In the genomic region with DNA sequence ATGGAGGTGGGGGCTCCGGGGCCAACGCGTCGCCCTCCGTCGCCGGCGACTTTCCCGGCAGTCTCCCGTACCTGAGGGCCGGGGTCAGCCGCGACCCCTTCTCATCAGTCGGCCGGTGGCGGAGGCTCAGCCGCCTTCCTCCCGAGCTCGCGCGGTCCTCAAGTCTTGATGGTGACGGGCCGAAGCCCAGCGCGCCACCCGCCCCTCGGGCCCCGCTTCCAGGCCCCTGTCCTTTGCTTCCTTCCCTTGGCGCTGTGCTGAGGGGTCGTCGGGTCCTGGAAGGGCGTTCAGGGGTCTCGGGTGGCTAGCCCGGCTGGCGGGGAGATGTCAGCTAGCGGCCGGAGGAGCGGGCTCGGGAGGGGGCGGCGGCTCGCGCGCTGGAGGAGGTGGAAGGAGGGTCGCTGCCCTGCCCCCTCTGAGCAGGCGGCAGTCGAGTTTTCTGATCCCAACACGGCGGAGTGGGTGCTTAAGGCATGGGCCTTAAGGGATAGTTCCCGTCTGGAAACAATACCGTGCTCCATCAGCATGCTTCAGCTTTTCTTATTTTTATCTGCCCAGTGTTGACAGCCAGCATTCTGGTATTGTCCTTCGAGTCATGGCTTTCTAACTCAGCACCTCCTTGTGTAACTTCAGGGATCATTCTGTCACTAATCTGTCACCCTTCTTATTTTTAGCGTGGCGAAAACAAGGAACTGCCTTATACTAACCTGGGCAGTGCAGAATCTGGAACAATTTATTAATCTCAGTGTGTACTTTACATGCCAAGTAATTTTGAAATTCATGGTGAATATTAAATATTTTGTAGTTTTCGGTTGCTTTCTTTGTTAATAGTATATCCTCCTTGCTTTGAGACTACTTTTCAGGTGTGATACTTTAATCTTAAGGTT, we compare ENCODE assay signal across 8 cellular contexts. TPM values are rescaled to one million over a fixed set of nuclear protein-coding genes. Genes with fewer than 3 reads are reported as not detected.
DNase-seq lines count a peak whose midpoint lies in the region; ATAC-seq and TF ChIP-seq lines count a peak whose summit lies in the region.

No MANE protein-coding gene starts in this region.

- H3K36me3 ChIP-seq in DND-41 (ENCODE audit: insufficient read depth, low read length) (peaks cover 10% of the 10 kb centered on the region), mucosa of rectum (ENCODE audit: control insufficient read depth in 2 of 2, insufficient read depth in 2 of 2, low read length in 2 of 2) (peaks cover 0 to under 1% of the 10 kb centered on the region in 2 donors), thoracic aorta (no peaks in the 10 kb centered on the region)

- H3K9me3 ChIP-seq in DND-41 (ENCODE audit: insufficient read depth, low read length, severe bottlenecking) = no peaks in the 10 kb centered on the region
- H3K9me3 ChIP-seq in mucosa of rectum (ENCODE audit: control insufficient read depth in 2 of 2, low read length in 2 of 2) = no peaks in the 10 kb centered on the region
- H3K9me3 ChIP-seq in thoracic aorta = no peaks in the 10 kb centered on the region

- CTCF ChIA-PET in HEK293T (lab: Yijun Ruan, JAX) = no interaction called here

- H3K9ac ChIP-seq in DND-41 (ENCODE audit: low read depth, low read length) (peak overlapping the region; percentile 76), mucosa of rectum (ENCODE audit: low read depth in 1 of 2, low read length in 2 of 2) (peak overlapping the region; percentile 84 to 88)

- H3K4me3 ChIP-seq in DND-41 (ENCODE audit: low read depth in 1 of 2, low read length in 2 of 2) (peak overlapping the region; percentile 73 to 87), epithelial cell of esophagus (ENCODE audit: low read length) (peak overlapping the region; percentile 80), mucosa of rectum (ENCODE audit: low read length in 2 of 2) (peak overlapping the region; percentile 91 to 95), thoracic aorta (peak overlapping the region; percentile 93)

- H3K79me2 ChIP-seq in DND-41 (ENCODE audit: insufficient read depth, low read length) = peaks cover 94% of the 10 kb centered on the region

- no peak for TF ChIP-seq CTCF in DND-41 (IDR thresholded peaks at IDR 0.05; ENCODE audit: borderline replicate concordance, extremely low read depth, low read length, poor library complexity, severe bottlenecking)
- TF ChIP-seq CTCF in epithelial cell of esophagus (IDR thresholded peaks at IDR 0.05; ENCODE audit: insufficient read depth, low read depth, low read length, missing control alignments) = no peak
- no peak for TF ChIP-seq CTCF in thoracic aorta (IDR thresholded peaks at IDR 0.05)

- DNase-seq in DND-41 (peak; percentile 56), HEK293T (ENCODE audit: extremely low spot score) (peak; percentile 40), NCI-H460 (ENCODE audit: extremely low read depth, low read depth) (peak; percentile 12), epithelial cell of esophagus (ENCODE audit: low read depth) (peak; percentile 37), thoracic aorta (ENCODE audit: low spot score) (no peak)
- peak in 2 of 3 experiments; percentile 13 to 22 for DNase-seq in activated CD8-positive, alpha-beta memory T cell treated with anti-CD3 and anti-CD28 coated beads for 48 hours (ENCODE audit: low read depth in 2 of 3, low spot score in 2 of 3)

- peaks cover 29% of the 10 kb centered on the region; the same call in 1 of the 2 replicates for H4K20me1 ChIP-seq in DND-41 (ENCODE audit: insufficient read depth, low read length)

- peaks cover 73% of the 10 kb centered on the region for H3K4me1 ChIP-seq in DND-41 (ENCODE audit: insufficient read depth, low read length)
- peaks cover 23 to 30% of the 10 kb centered on the region in 2 donors for H3K4me1 ChIP-seq in mucosa of rectum (ENCODE audit: control insufficient read depth in 2 of 2, insufficient read depth in 2 of 2, low read length in 2 of 2)
- H3K4me1 ChIP-seq in thoracic aorta (ENCODE audit: control insufficient read depth in 1 of 2, low read depth in 2 of 2) = peaks cover 13 to 39% of the 10 kb centered on the region in 2 donors

- ATAC-seq in DND-41 (ENCODE audit: insufficient read depth, low read depth) (peak; percentile 5; the same call in 1 of the 3 replicates), thoracic aorta (ENCODE audit: insufficient number of reproducible peaks, low FRiP score, low read depth) (no peak), GM18868 (IDR thresholded peaks at IDR 0.05; ENCODE audit: unreplicated experiment) (no peak)

- H3K27me3 ChIP-seq in DND-41 (ENCODE audit: insufficient read depth, low read length, poor library complexity) (no peaks in the 10 kb centered on the region), mucosa of rectum (ENCODE audit: control insufficient read depth in 2 of 2, insufficient read depth in 2 of 2, low read length in 2 of 2) (no peaks in the 10 kb centered on the region), thoracic aorta (replicated peaks; ENCODE audit: insufficient read depth) (no peaks in the 10 kb centered on the region)

- POLR2A ChIA-PET in HEK293T (lab: Yijun Ruan, JAX) = interaction anchor here (0.9 to 1.7 kb wide), 5 partner anchors 11 to 124 kb away, joined by 3 to 8 read pairs (median 5); partner anchors contain the start of gene RSBN1L

- H3K27ac ChIP-seq in DND-41 (ENCODE audit: low read length) (peak overlapping the region; percentile 93), mucosa of rectum (ENCODE audit: low read depth in 2 of 2, low read length in 2 of 2) (peak overlapping the region; percentile 84 to 94), thoracic aorta (peak overlapping the region; percentile 80 to 86)

- peak overlapping the region; percentile 72 for H3K4me2 ChIP-seq in DND-41 (ENCODE audit: insufficient read depth, low read length)

- peak overlapping the region; percentile 93 for H2AFZ ChIP-seq in DND-41 (ENCODE audit: low read depth, low read length)

TF ChIP-seq in HEK293T, 16 proteins besides CTCF, POLR2A, EP300 and RAD21:
- TF ChIP-seq L3MBTL2 (conservative IDR thresholded peaks at IDR 0.05) = peak; percentile 25
- no peak for TF ChIP-seq BHLHE40 (IDR thresholded peaks at IDR 0.05; ENCODE audit: borderline replicate concordance)
TF ChIP-seq in HEK293T: peak in this region for 1.

RNA-seq across cellular contexts. Expression of gene PHTF2, which starts 0.7 kb away (rescaled TPM):
- 29.5 and 37.4 TPM in 2 replicates for total RNA-seq in NCI-H460 (2014; rRNA removed; shearing (Covaris generic))
- polyA plus RNA-seq in NCI-H460 (2014; cell fraction: nucleus; rRNA removed) = 24.5 and 32.2 TPM in 2 replicates
- 10 to 100 TPM; 39.4 to 45.9 TPM for total RNA-seq in thoracic aorta

RNA-seq across cellular contexts. Expression of gene TMEM60, which starts 1.1 kb away (rescaled TPM):
- total RNA-seq in NCI-H460 (2014; rRNA removed; shearing (Covaris generic)) = 33.5 and 37.0 TPM in 2 replicates
- 17.7 and 27.7 TPM in 2 replicates for polyA plus RNA-seq in NCI-H460 (2014; cell fraction: nucleus; rRNA removed)
- total RNA-seq in thoracic aorta = 10 to 100 TPM in 1 of 2 donors, 1 to 10 TPM in 1; 8.7 to 12.2 TPM
